In the genomic region with DNA sequence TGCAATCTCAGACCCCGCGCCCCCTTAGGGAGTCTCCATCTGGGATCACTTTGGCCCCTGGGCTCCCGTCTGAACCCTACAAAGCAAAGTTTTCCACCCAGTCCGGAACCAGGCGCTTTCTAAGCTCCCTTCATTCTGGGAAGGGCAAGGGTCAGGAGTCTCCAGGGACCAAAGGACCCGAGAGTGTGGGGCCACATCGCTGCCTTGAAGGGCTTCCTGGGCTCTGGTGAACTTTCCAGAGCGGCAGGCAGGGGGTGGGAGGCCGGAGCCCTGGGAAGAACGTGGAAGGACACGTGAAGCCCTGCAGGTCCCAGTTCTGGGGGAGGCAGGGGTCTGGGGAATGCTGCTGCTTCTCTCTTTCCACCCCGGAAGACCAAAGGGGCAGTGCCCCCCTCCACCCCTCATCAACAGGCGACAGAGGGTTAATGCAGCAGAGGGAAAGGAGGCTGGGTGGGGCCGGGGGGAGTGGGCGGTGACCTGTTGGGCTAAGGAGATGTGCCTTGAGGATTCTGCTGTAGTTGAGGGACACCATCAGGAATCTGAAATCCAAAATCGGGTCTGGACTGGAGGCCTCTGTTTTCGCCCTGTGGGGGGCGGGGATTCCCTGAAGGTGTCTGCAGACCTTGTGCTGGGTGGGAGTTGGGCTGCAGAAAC, we compare ENCODE assay signal across 1 cellular context.
TF ChIP-seq lines count a peak whose summit lies in the region.

No MANE protein-coding gene starts in this region.

TF ChIP-seq in HepG2, 621 proteins besides CTCF, POLR2A, EP300 and RAD21 (continued from another document and continues in another):
- TF ChIP-seq WIZ (CRISPR knock-in tag; IDR thresholded peaks at IDR 0.05) = no peak
- TF ChIP-seq DR1 (CRISPR knock-in tag; IDR thresholded peaks at IDR 0.05) = no peak
- TF ChIP-seq, protein P1, sequence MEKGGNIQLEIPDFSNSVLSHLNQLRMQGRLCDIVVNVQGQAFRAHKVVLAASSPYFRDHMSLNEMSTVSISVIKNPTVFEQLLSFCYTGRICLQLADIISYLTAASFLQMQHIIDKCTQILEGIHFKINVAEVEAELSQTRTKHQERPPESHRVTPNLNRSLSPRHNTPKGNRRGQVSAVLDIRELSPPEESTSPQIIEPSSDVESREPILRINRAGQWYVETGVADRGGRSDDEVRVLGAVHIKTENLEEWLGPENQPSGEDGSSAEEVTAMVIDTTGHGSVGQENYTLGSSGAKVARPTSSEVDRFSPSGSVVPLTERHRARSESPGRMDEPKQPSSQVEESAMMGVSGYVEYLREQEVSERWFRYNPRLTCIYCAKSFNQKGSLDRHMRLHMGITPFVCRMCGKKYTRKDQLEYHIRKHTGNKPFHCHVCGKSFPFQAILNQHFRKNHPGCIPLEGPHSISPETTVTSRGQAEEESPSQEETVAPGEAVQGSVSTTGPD (CRISPR knock-in tag; IDR thresholded peaks at IDR 0.05) = no peak
- no peak for TF ChIP-seq ZBTB1 (CRISPR knock-in tag; IDR thresholded peaks at IDR 0.05; ENCODE audit: borderline replicate concordance)
- no peak for TF ChIP-seq NCOA1 (CRISPR knock-in tag; IDR thresholded peaks at IDR 0.05)
- TF ChIP-seq SP1 (IDR thresholded peaks at IDR 0.05) = no peak
- TF ChIP-seq SP1 (CRISPR knock-in tag; IDR thresholded peaks at IDR 0.05) = no peak
- no peak for TF ChIP-seq ZNF33A (CRISPR knock-in tag; IDR thresholded peaks at IDR 0.05; ENCODE audit: borderline replicate concordance)
- no peak for TF ChIP-seq NKX3-1 (CRISPR knock-in tag; IDR thresholded peaks at IDR 0.05)
- no peak for TF ChIP-seq SP140L (CRISPR knock-in tag; IDR thresholded peaks at IDR 0.05; ENCODE audit: borderline replicate concordance)
- 0 out of 2 replicates have a peak, but pooled peaks have one; percentile 14 for TF ChIP-seq ZNF775 (CRISPR knock-in tag; IDR thresholded peaks at IDR 0.05; ENCODE audit: borderline replicate concordance)
- TF ChIP-seq ZNF136 (CRISPR knock-in tag; IDR thresholded peaks at IDR 0.05; ENCODE audit: low read depth) = no peak
- no peak for TF ChIP-seq ZNF274 (CRISPR knock-in tag; IDR thresholded peaks at IDR 0.05)
- no peak for TF ChIP-seq ZNF10 (CRISPR knock-in tag; IDR thresholded peaks at IDR 0.05; ENCODE audit: borderline replicate concordance, low read depth)
- no peak for TF ChIP-seq ZNF160 (CRISPR knock-in tag; IDR thresholded peaks at IDR 0.05)
- no peak for TF ChIP-seq CCAR2 (optimal IDR thresholded peaks at IDR 0.05; ENCODE audit: low read depth, low read length)
- TF ChIP-seq ZBTB33 (CRISPR knock-in tag; IDR thresholded peaks at IDR 0.05) = no peak
- TF ChIP-seq RCOR2 (CRISPR knock-in tag; IDR thresholded peaks at IDR 0.05) = no peak
- TF ChIP-seq ZNF484 (CRISPR knock-in tag; IDR thresholded peaks at IDR 0.05; ENCODE audit: borderline replicate concordance, low read depth) = no peak
- TF ChIP-seq, protein P2, sequence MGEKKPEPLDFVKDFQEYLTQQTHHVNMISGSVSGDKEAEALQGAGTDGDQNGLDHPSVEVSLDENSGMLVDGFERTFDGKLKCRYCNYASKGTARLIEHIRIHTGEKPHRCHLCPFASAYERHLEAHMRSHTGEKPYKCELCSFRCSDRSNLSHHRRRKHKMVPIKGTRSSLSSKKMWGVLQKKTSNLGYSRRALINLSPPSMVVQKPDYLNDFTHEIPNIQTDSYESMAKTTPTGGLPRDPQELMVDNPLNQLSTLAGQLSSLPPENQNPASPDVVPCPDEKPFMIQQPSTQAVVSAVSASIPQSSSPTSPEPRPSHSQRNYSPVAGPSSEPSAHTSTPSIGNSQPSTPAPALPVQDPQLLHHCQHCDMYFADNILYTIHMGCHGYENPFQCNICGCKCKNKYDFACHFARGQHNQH (CRISPR knock-in tag; IDR thresholded peaks at IDR 0.05) = no peak
- no peak for TF ChIP-seq CEBPB (IDR thresholded peaks at IDR 0.05; ENCODE audit: borderline replicate concordance, low read depth, low read length)
- TF ChIP-seq, protein P3, sequence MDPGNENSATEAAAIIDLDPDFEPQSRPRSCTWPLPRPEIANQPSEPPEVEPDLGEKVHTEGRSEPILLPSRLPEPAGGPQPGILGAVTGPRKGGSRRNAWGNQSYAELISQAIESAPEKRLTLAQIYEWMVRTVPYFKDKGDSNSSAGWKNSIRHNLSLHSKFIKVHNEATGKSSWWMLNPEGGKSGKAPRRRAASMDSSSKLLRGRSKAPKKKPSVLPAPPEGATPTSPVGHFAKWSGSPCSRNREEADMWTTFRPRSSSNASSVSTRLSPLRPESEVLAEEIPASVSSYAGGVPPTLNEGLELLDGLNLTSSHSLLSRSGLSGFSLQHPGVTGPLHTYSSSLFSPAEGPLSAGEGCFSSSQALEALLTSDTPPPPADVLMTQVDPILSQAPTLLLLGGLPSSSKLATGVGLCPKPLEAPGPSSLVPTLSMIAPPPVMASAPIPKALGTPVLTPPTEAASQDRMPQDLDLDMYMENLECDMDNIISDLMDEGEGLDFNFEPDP (CRISPR knock-in tag; conservative IDR thresholded peaks at IDR 0.05) = no peak
- TF ChIP-seq ZNF281 (CRISPR knock-in tag; IDR thresholded peaks at IDR 0.05; ENCODE audit: borderline replicate concordance) = no peak
- TF ChIP-seq FLYWCH1 (CRISPR knock-in tag; IDR thresholded peaks at IDR 0.05) = no peak
- TF ChIP-seq ADNP (CRISPR knock-in tag; IDR thresholded peaks at IDR 0.05) = no peak
- no peak for TF ChIP-seq ZNF550 (CRISPR knock-in tag; IDR thresholded peaks at IDR 0.05; ENCODE audit: borderline replicate concordance)
- TF ChIP-seq ZFAT (CRISPR knock-in tag; conservative IDR thresholded peaks at IDR 0.05) = no peak
- TF ChIP-seq, protein P4, sequence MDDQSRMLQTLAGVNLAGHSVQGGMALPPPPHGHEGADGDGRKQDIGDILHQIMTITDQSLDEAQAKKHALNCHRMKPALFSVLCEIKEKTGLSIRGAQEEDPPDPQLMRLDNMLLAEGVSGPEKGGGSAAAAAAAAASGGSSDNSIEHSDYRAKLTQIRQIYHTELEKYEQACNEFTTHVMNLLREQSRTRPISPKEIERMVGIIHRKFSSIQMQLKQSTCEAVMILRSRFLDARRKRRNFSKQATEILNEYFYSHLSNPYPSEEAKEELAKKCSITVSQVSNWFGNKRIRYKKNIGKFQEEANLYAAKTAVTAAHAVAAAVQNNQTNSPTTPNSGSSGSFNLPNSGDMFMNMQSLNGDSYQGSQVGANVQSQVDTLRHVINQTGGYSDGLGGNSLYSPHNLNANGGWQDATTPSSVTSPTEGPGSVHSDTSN (CRISPR knock-in tag; IDR thresholded peaks at IDR 0.05; ENCODE audit: borderline replicate concordance) = no peak
- TF ChIP-seq ZNF138 (CRISPR knock-in tag; IDR thresholded peaks at IDR 0.05; ENCODE audit: low read depth) = no peak
- TF ChIP-seq ZNF710 (CRISPR knock-in tag; IDR thresholded peaks at IDR 0.05; ENCODE audit: borderline replicate concordance) = no peak
- TF ChIP-seq ZNF260 (CRISPR knock-in tag; IDR thresholded peaks at IDR 0.05; ENCODE audit: borderline replicate concordance, low read depth) = no peak
- no peak for TF ChIP-seq PCBP2 (optimal IDR thresholded peaks at IDR 0.05; ENCODE audit: low read depth, low read length, poor library complexity, severe bottlenecking)
- TF ChIP-seq ARNTL (CRISPR knock-in tag; IDR thresholded peaks at IDR 0.05) = peak; percentile 91
- no peak for TF ChIP-seq ATF7-NPFF (CRISPR knock-in tag; IDR thresholded peaks at IDR 0.05; ENCODE audit: low read depth)
- no peak for TF ChIP-seq ZBTB7A (CRISPR knock-in tag; IDR thresholded peaks at IDR 0.05)
- TF ChIP-seq, protein P5, sequence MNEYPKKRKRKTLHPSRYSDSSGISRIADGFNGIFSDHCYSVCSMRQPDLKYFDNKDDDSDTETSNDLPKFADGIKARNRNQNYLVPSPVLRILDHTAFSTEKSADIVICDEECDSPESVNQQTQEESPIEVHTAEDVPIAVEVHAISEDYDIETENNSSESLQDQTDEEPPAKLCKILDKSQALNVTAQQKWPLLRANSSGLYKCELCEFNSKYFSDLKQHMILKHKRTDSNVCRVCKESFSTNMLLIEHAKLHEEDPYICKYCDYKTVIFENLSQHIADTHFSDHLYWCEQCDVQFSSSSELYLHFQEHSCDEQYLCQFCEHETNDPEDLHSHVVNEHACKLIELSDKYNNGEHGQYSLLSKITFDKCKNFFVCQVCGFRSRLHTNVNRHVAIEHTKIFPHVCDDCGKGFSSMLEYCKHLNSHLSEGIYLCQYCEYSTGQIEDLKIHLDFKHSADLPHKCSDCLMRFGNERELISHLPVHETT (CRISPR knock-in tag; conservative IDR thresholded peaks at IDR 0.05) = no peak
- no peak for TF ChIP-seq KLF6 (CRISPR knock-in tag; IDR thresholded peaks at IDR 0.05)
- no peak for TF ChIP-seq ZNF280B (CRISPR knock-in tag; IDR thresholded peaks at IDR 0.05; ENCODE audit: borderline replicate concordance)
- TF ChIP-seq, protein P6, sequence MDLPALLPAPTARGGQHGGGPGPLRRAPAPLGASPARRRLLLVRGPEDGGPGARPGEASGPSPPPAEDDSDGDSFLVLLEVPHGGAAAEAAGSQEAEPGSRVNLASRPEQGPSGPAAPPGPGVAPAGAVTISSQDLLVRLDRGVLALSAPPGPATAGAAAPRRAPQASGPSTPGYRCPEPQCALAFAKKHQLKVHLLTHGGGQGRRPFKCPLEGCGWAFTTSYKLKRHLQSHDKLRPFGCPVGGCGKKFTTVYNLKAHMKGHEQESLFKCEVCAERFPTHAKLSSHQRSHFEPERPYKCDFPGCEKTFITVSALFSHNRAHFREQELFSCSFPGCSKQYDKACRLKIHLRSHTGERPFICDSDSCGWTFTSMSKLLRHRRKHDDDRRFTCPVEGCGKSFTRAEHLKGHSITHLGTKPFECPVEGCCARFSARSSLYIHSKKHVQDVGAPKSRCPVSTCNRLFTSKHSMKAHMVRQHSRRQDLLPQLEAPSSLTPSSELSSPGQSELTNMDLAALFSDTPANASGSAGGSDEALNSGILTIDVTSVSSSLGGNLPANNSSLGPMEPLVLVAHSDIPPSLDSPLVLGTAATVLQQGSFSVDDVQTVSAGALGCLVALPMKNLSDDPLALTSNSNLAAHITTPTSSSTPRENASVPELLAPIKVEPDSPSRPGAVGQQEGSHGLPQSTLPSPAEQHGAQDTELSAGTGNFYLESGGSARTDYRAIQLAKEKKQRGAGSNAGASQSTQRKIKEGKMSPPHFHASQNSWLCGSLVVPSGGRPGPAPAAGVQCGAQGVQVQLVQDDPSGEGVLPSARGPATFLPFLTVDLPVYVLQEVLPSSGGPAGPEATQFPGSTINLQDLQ (CRISPR knock-in tag; IDR thresholded peaks at IDR 0.05) = no peak
- no peak for TF ChIP-seq ZSCAN12 (CRISPR knock-in tag; IDR thresholded peaks at IDR 0.05)
